Comparison of ENCODE assay signal across 20 cellular contexts in genomic region chr6:17298257-17298656, GRCh38. TPM values are rescaled to one million over a fixed set of nuclear protein-coding genes. Genes with fewer than 3 reads are reported as not detected.
A peak's percentile ranks its signal among the peaks of the same experiment; 100 is the strongest.
DNase-seq lines count a peak whose midpoint lies in the region; ATAC-seq, FAIRE-seq and TF ChIP-seq lines count a peak whose summit lies in the region.
"Had no signal": no experiment of that assay in that cellular context is flagged by ENCODE, and none has a peak within 500 bp of the region (broad histone marks: within the 10 kb centered on the region; RNA-seq: fewer than 3 reads in every experiment).

No MANE protein-coding gene starts in this region.

- no peak overlapping the region for H3K4me3 Mint-ChIP-seq in activated naive CD8-positive, alpha-beta T cell treated with anti-CD3 and anti-CD28 coated beads, Interleukin-2, amount 10 ng/mL, durations not matched to agents 7 days and 5 days
- H3K4me3 Mint-ChIP-seq in activated naive CD8-positive, alpha-beta T cell treated with anti-CD3 and anti-CD28 coated beads, Interleukin-2, amount 50 U/mL, for 24 hours: no peak overlapping the region
- H3K4me3 Mint-ChIP-seq in H9: no peak overlapping the region
- H3K4me3 Mint-ChIP-seq: CD14-positive monocyte; CD8-positive, alpha-beta T cell; GM23338 had no signal

- H3K9me3 ChIP-seq in H9 (ENCODE audit: control insufficient read depth, low read depth, low read length) (no peaks in the 10 kb centered on the region), right atrium auricular region (no peaks in the 10 kb centered on the region), pancreas (no peaks in the 10 kb centered on the region), uterus (no peaks in the 10 kb centered on the region), stomach (no peaks in the 10 kb centered on the region), hepatocyte (ENCODE audit: low read depth) (no peaks in the 10 kb centered on the region)

- no peak overlapping the region for H4K8ac ChIP-seq in H9 (replicated peaks; ENCODE audit: insufficient read length, low read depth, low read length)

- H4K5ac ChIP-seq in H9 (ENCODE audit: insufficient read length, low read depth, low read length): no peak overlapping the region

- peak overlapping the region; percentile 50 for H3K27ac Mint-ChIP-seq in activated naive CD8-positive, alpha-beta T cell treated with anti-CD3 and anti-CD28 coated beads, Interleukin-2, amount 10 ng/mL, durations not matched to agents 7 days and 5 days
- H3K27ac Mint-ChIP-seq in activated naive CD8-positive, alpha-beta T cell treated with anti-CD3 and anti-CD28 coated beads, Interleukin-2, amount 50 U/mL, for 24 hours: no peak overlapping the region
- H3K27ac Mint-ChIP-seq in H9: no peak overlapping the region
- H3K27ac Mint-ChIP-seq: CD14-positive monocyte; CD8-positive, alpha-beta T cell; GM23338 had no signal

- H2BK5ac ChIP-seq in H9 (ENCODE audit: insufficient read length, low read length): no peak overlapping the region

- H2BK15ac ChIP-seq in H9 (ENCODE audit: low read depth, low read length): no peak overlapping the region

- H3K9me2 ChIP-seq in hepatocyte (replicated peaks; ENCODE audit: insufficient read depth): no peaks in the 10 kb centered on the region

- H3K4me1 ChIP-seq in H9 (ENCODE audit: insufficient read depth, low read length) (no peaks in the 10 kb centered on the region), right atrium auricular region (peaks cover 0 to 14% of the 10 kb centered on the region in 2 donors), pancreas (no peaks in the 10 kb centered on the region), uterus (no peaks in the 10 kb centered on the region), stomach (peaks cover 0 to 5% (median 0%) of the 10 kb centered on the region in 4 donors), hepatocyte (ENCODE audit: insufficient read depth) (no peaks in the 10 kb centered on the region)

- no peaks in the 10 kb centered on the region for H3K79me1 ChIP-seq in H9 (ENCODE audit: insufficient read depth, low read depth, low read length, poor library complexity, severe bottlenecking)

- no peak for TF ChIP-seq EP300 in stomach (IDR thresholded peaks at IDR 0.05)

- no peaks in the 10 kb centered on the region for H3K9me3 Mint-ChIP-seq in activated naive CD8-positive, alpha-beta T cell treated with anti-CD3 and anti-CD28 coated beads, Interleukin-2, amount 10 ng/mL, durations not matched to agents 7 days and 5 days
- H3K9me3 Mint-ChIP-seq in activated naive CD8-positive, alpha-beta T cell treated with anti-CD3 and anti-CD28 coated beads, Interleukin-2, amount 50 U/mL, for 24 hours: no peaks in the 10 kb centered on the region
- peaks cover 4% of the 10 kb centered on the region in 2 experiments; a peak in 1 of 5 replicates for H3K9me3 Mint-ChIP-seq in H9
- H3K9me3 Mint-ChIP-seq: GM23338 had no signal

- H3K27me3 ChIP-seq in H9 (ENCODE audit: insufficient read depth, low read length) (no peaks in the 10 kb centered on the region), right atrium auricular region (no peaks in the 10 kb centered on the region), pancreas (no peaks in the 10 kb centered on the region), uterus (no peaks in the 10 kb centered on the region), stomach (no peaks in the 10 kb centered on the region), hepatocyte (no peaks in the 10 kb centered on the region)

- no peak overlapping the region for H3K14ac ChIP-seq in H9 (ENCODE audit: insufficient read depth, low read length)

- H3K18ac ChIP-seq in H9 (ENCODE audit: insufficient read length, low read depth, low read length): no peak overlapping the region

- no peak overlapping the region for H2BK20ac ChIP-seq in H9 (ENCODE audit: low read depth, low read length, poor library complexity, severe bottlenecking)

- no peak overlapping the region for H4K91ac ChIP-seq in H9 (ENCODE audit: insufficient read length, low read depth, low read length)

- H3K4me1 Mint-ChIP-seq in activated naive CD8-positive, alpha-beta T cell treated with anti-CD3 and anti-CD28 coated beads, Interleukin-2, amount 10 ng/mL, durations not matched to agents 7 days and 5 days: no peaks in the 10 kb centered on the region
- H3K4me1 Mint-ChIP-seq in activated naive CD8-positive, alpha-beta T cell treated with anti-CD3 and anti-CD28 coated beads, Interleukin-2, amount 50 U/mL, for 24 hours: no peaks in the 10 kb centered on the region
- H3K4me1 Mint-ChIP-seq in H9: peaks cover 0 to 6% of the 10 kb centered on the region in 2 experiments; a peak in 2 of 4 replicates
- H3K4me1 Mint-ChIP-seq: CD14-positive monocyte, GM23338 had no signal

- H3K27me3 Mint-ChIP-seq in activated naive CD8-positive, alpha-beta T cell treated with anti-CD3 and anti-CD28 coated beads, Interleukin-2, amount 10 ng/mL, durations not matched to agents 7 days and 5 days: peaks cover 4% of the 10 kb centered on the region
- peaks cover 10% of the 10 kb centered on the region for H3K27me3 Mint-ChIP-seq in activated naive CD8-positive, alpha-beta T cell treated with anti-CD3 and anti-CD28 coated beads, Interleukin-2, amount 50 U/mL, for 24 hours
- H3K27me3 Mint-ChIP-seq in H9 (ENCODE audit: low read depth): peaks cover 8% of the 10 kb centered on the region

- ATAC-seq in activated naive CD8-positive, alpha-beta T cell treated with anti-CD3 and anti-CD28 coated beads, Interleukin-2, amount 10 ng/mL, durations not matched to agents 7 days and 5 days (ENCODE audit: low read depth): no peak
- no peak for ATAC-seq in activated naive CD8-positive, alpha-beta T cell treated with anti-CD3 and anti-CD28 coated beads, Interleukin-2, amount 50 U/mL, for 24 hours
- ATAC-seq in pancreas: no peak
- ATAC-seq: CD8-positive, alpha-beta T cell; GM23338 had no signal

- no peak overlapping the region for H3T11ph ChIP-seq in H9 (ENCODE audit: low read length)

- H3K4me3 ChIP-seq in right atrium auricular region (no peak overlapping the region), pancreas (no peak overlapping the region), uterus (no peak overlapping the region), stomach (no peak overlapping the region), hepatocyte (no peak overlapping the region)
- H3K4me3 ChIP-seq: GM23338 had no signal

- H3K4me2 ChIP-seq in H9 (ENCODE audit: insufficient read depth, insufficient read length, low read length) (no peak overlapping the region), hepatocyte (no peak overlapping the region)
- H3K4me2 ChIP-seq: GM23338 had no signal

- whole genome bisulfite sequencing in H9 (ENCODE audit: extremely low coverage, insufficient read length, low lambda C conversion rate): no CpG with 5 or more reads among the region's 1 CpG
- WGBS in pancreas, 2 donors: 60 to 68% methylated on average over 1 of the region's 1 CpG
- WGBS in stomach, 5 donors: 73 to 80% (median 74%) methylated on average over 1 of the region's 1 CpG
- 85% methylated on average over 1 of the region's 1 CpG for WGBS in hepatocyte (ENCODE audit: low lambda C conversion rate, missing lambda C conversion rate)

- H2AFZ ChIP-seq in H9 (ENCODE audit: low read length) (peak overlapping the region; percentile 40), hepatocyte (no peak overlapping the region)
- H2AFZ ChIP-seq: GM23338 had no signal

- TF ChIP-seq CTCF in H9 (conservative IDR thresholded peaks at IDR 0.05) (no peak), right atrium auricular region (IDR thresholded peaks at IDR 0.05) (no peak), pancreas (IDR thresholded peaks at IDR 0.05) (no peak), uterus (IDR thresholded peaks at IDR 0.05) (no peak), stomach (IDR thresholded peaks at IDR 0.05) (no peak), hepatocyte (IDR thresholded peaks at IDR 0.05; ENCODE audit: poor library complexity) (no peak)

- no peak overlapping the region for H2AK5ac ChIP-seq in H9 (ENCODE audit: insufficient read length, low read length)

- no peaks in the 10 kb centered on the region for H3K36me3 Mint-ChIP-seq in activated naive CD8-positive, alpha-beta T cell treated with anti-CD3 and anti-CD28 coated beads, Interleukin-2, amount 10 ng/mL, durations not matched to agents 7 days and 5 days
- no peaks in the 10 kb centered on the region for H3K36me3 Mint-ChIP-seq in activated naive CD8-positive, alpha-beta T cell treated with anti-CD3 and anti-CD28 coated beads, Interleukin-2, amount 50 U/mL, for 24 hours (ENCODE audit: low read depth)
- H3K36me3 Mint-ChIP-seq in H9 (ENCODE audit: insufficient read depth in 1 of 3, low read depth in 3 of 3): no peaks in the 10 kb centered on the region; a peak in 1 of 7 replicates
- H3K36me3 Mint-ChIP-seq: CD14-positive monocyte; CD8-positive, alpha-beta T cell had no signal

- no peaks in the 10 kb centered on the region for H3K23me2 ChIP-seq in H9 (ENCODE audit: insufficient read length, low read depth, low read length, poor library complexity, severe bottlenecking)

- intact Hi-C loops in pancreas (cut with DNase I) (no loop called here), uterus (cut with DNase I; ENCODE audit: low total_unique reads) (no loop called here), stomach (cut with DNase I; ENCODE audit: low total_unique reads) (no loop called here)

- TF ChIP-seq POLR2A in uterus (IDR thresholded peaks at IDR 0.05) (no peak), stomach (IDR thresholded peaks at IDR 0.05) (no peak)

- H3K79me2 ChIP-seq in H9 (ENCODE audit: insufficient read depth, low read length) (no peaks in the 10 kb centered on the region), hepatocyte (no peaks in the 10 kb centered on the region)

- no peaks in the 10 kb centered on the region for H3K36me3 ChIP-seq in right atrium auricular region
- H3K36me3 ChIP-seq in pancreas: no peaks in the 10 kb centered on the region
- H3K36me3 ChIP-seq in uterus: no peaks in the 10 kb centered on the region
- peaks cover 0 to 4% (median 0%) of the 10 kb centered on the region in 4 donors for H3K36me3 ChIP-seq in stomach
- H3K36me3 ChIP-seq in hepatocyte (replicated peaks; ENCODE audit: insufficient read depth, low read depth): no peaks in the 10 kb centered on the region

- H3K9ac ChIP-seq in H9 (ENCODE audit: extremely low read depth, insufficient read length, low read length): no peak overlapping the region

- no peak for DNase-seq in activated naive CD8-positive, alpha-beta T cell treated with anti-CD3 and anti-CD28 coated beads, Interleukin-2, amount 10 ng/mL, durations not matched to agents 7 days and 5 days
- DNase-seq in activated naive CD8-positive, alpha-beta T cell treated with anti-CD3 and anti-CD28 coated beads, Interleukin-2, amount 50 U/mL, for 24 hours: no peak
- DNase-seq in H9: no peak
- no peak for DNase-seq in right atrium auricular region (ENCODE audit: low spot score)
- no peak for DNase-seq in pancreas
- no peak for DNase-seq in uterus
- no peak for DNase-seq in stomach
- DNase-seq in hepatocyte (ENCODE audit: low spot score): no peak
- DNase-seq: CD8-positive, alpha-beta T cell; COR-L47; DMS153; DMS79 treated with DMSO at 0.1 percent for 48 hours; EL; H7 had no signal

- no peak overlapping the region for H3K4ac ChIP-seq in H9 (ENCODE audit: low read depth, low read length)

- no peak overlapping the region for H3K56ac ChIP-seq in H9 (ENCODE audit: insufficient read length, low read depth, low read length)

- H4K20me1 ChIP-seq in H9 (ENCODE audit: control insufficient read depth, insufficient read depth, insufficient read length): no peaks in the 10 kb centered on the region
- no peaks in the 10 kb centered on the region for H4K20me1 ChIP-seq in hepatocyte (ENCODE audit: insufficient read depth, poor library complexity, severe bottlenecking)

- no peak overlapping the region for H2BK120ac ChIP-seq in H9 (ENCODE audit: low read depth, low read length, poor library complexity, severe bottlenecking)

- POLR2A ChIA-PET in activated naive CD8-positive, alpha-beta T cell treated with anti-CD3 and anti-CD28 coated beads, Interleukin-2, amount 10 ng/mL, durations not matched to agents 7 days and 5 days (lab: Charles Lee): no interaction called here

- H3K23ac ChIP-seq in H9 (ENCODE audit: insufficient read length, low read depth, low read length): no peak overlapping the region

- H3K27ac ChIP-seq in H9 (ENCODE audit: insufficient read length, low read depth, low read length) (no peak overlapping the region), right atrium auricular region (peak overlapping the region; percentile 57 to 77), pancreas (no peak overlapping the region), uterus (no peak overlapping the region), stomach (no peak overlapping the region), hepatocyte (no peak overlapping the region)
- H3K27ac ChIP-seq: 22Rv1 had no signal

- H2BK12ac ChIP-seq in H9 (ENCODE audit: insufficient read length, low read depth, low read length): no peak overlapping the region

- FAIRE-seq in pancreas (lab: Jason Lieb, UNC): peak; percentile 53
- FAIRE-seq: D721Med, G401.6, GM12891 had no signal

RNA-seq across cellular contexts. Expression of gene RBM24, which starts 17.1 kb away (rescaled TPM):
- total RNA-seq in activated naive CD8-positive, alpha-beta T cell treated with anti-CD3 and anti-CD28 coated beads, Interleukin-2, amount 10 ng/mL, durations not matched to agents 7 days and 5 days: not detected
- total RNA-seq in H9 (2021) (0.48 and 0.55 TPM in 2 replicates), right atrium auricular region (100 to 1,000 TPM; 133 to 194 TPM), pancreas (under 1 TPM in 4 of 6 donors, not detected in 2; 0.06 to 0.13 (median 0.10) TPM), uterus (10 to 100 TPM in 3 of 4 donors, 1 to 10 TPM in 1; 2.0 to 69.4 (median 27.0) TPM), stomach (1 to 10 TPM in 3 of 5 donors, under 1 TPM in 1, not detected in 1; 0.58 to 2.6 (median 1.8) TPM), hepatocyte (0.97 and 2.3 TPM in 2 replicates)
- polyA plus RNA-seq in pancreas (under 1 TPM; 0.38 to 0.45 TPM), stomach (1 to 10 TPM in 1 of 3 donors, under 1 TPM in 2; 0.25 to 1.6 (median 0.92) TPM), hepatocyte (0.29 and 0.39 TPM in 2 replicates)
- polyA plus RNA-seq: CD14-positive monocyte had no signal

Comparison
In these comparisons a context has a peak if more than half of its experiments do, and no peak if none do; other contexts are left out.
1. H3K27ac ChIP-seq: peak in right atrium auricular region (2 of 2); none in H9 (single experiment), pancreas (0 of 4), uterus (0 of 2), stomach (0 of 5) and hepatocyte (single experiment).